Comparison of ENCODE assay signal across 8 cellular contexts in the genomic region with DNA sequence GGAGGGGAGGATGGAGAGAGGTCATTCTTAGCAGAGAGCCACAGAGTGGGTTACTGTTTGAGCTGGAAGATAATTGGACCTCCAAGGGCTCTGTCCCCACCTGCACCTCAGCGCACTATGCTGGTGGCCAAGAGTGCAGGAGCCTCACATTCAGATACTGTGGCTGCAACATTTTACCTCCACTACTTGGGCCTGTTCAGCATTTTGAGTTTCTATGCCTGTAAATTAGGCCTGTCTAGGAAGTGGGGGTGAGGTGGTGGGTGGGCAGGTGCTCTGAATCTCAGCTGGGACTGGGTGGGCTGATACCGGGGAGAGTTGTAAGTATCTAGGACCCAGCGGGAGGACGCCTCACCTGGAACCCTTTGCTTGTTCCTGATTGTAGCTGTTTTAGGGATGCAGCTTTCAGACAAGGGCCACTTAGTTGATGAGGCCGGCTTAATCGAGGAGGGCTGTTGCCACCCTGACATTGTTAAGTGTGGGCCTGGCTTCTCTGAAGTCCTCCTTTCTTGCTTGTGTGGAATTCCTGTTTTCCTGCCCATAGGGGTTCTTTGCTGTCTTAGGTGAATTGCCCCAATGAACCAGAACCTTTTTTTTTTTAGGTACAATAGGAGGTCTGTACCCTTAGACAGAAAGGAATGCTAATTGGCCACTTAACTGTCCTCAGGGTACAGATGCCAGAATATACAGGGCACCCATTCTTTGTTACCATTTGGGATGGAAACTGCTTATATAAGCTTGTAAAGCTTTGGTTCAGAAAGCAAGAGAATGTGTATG.
DNase-seq lines count a peak whose midpoint lies in the region; ATAC-seq lines count a peak whose summit lies in the region.

No MANE protein-coding gene starts in this region.

- intact Hi-C loops in sciatic nerve (cut with DNase I) = no loop called here

- in situ Hi-C loops in GM23248 (cut with MboI) = no loop called here

- H3K9me3 ChIP-seq in GM23248 (ENCODE audit: low read depth) (no peaks in the 10 kb centered on the region), SJSA1 (replicated peaks) (no peaks in the 10 kb centered on the region)

- 94 to 95% methylated on average over 6 of the region's 6 CpGs for WGBS in GM23248 (ENCODE audit: low coverage in 1 of 2, low lambda C conversion rate in 2 of 2, missing lambda C conversion rate in 2 of 2), 2 experiments

- H3K27ac ChIP-seq in GM23248 = peak overlapping the region; percentile 97
- peak overlapping the region; percentile 98 for H3K27ac ChIP-seq in SJSA1

- H3K4me3 ChIP-seq in GM23248 = no peak overlapping the region
- H3K4me3 ChIP-seq in SJSA1 = peak overlapping the region; percentile 11

- H3K27me3 ChIP-seq in GM23248 (replicated peaks; ENCODE audit: insufficient read depth) (no peaks in the 10 kb centered on the region), SJSA1 (replicated peaks) (no peaks in the 10 kb centered on the region)

- peaks cover 74% of the 10 kb centered on the region for H3K79me2 ChIP-seq in GM23248 (ENCODE audit: insufficient read depth)

- DNase-seq in GM23248 (peak; percentile 13), SJSA1 (ENCODE audit: low read depth in 1 of 2, low spot score in 2 of 2) (no peak), foreskin melanocyte (peak; percentile 86), sciatic nerve (ENCODE audit: low spot score) (peak; percentile 27), 8988T (no peak), AG08395 (ENCODE audit: low spot score) (no peak)

- ATAC-seq in sciatic nerve (no peak), HG03378 (IDR thresholded peaks at IDR 0.05; ENCODE audit: unreplicated experiment) (no peak), GM18907 (IDR thresholded peaks at IDR 0.05; ENCODE audit: unreplicated experiment) (no peak)

- H3K4me1 ChIP-seq in GM23248 (ENCODE audit: insufficient read depth) (peaks cover 70% of the 10 kb centered on the region), SJSA1 (replicated peaks) (peaks cover 94% of the 10 kb centered on the region)

- peak overlapping the region; percentile 83 for H3K9ac ChIP-seq in GM23248

- no peak overlapping the region for H2AFZ ChIP-seq in GM23248

- peaks cover 73% of the 10 kb centered on the region for H3F3A ChIP-seq in GM23248 (ENCODE audit: insufficient read depth)

- H3K9me2 ChIP-seq in GM23248 (ENCODE audit: insufficient read depth) = no peaks in the 10 kb centered on the region

- H3K36me3 ChIP-seq in GM23248 (ENCODE audit: low read depth) = no peaks in the 10 kb centered on the region
- no peaks in the 10 kb centered on the region; the same call in 1 of the 2 replicates for H3K36me3 ChIP-seq in SJSA1

- H4K20me1 ChIP-seq in GM23248 (ENCODE audit: insufficient read depth) = no peaks in the 10 kb centered on the region

- peak overlapping the region; percentile 58 for H3K4me2 ChIP-seq in GM23248 (ENCODE audit: unreplicated experiment)

Comparison
In these comparisons a context has a peak if more than half of its experiments do, and no peak if none do; other contexts are left out.
1. DNase-seq: peak in GM23248 (single experiment), foreskin melanocyte (single experiment) and sciatic nerve (single experiment); none in SJSA1 (0 of 2), 8988T (single experiment) and AG08395 (single experiment).